In genomic region chr10:114691442-114691941, GRCh38 we compare ENCODE assay signal across 2 cellular contexts.
TF ChIP-seq lines count a peak whose summit lies in the region.

No MANE protein-coding gene starts in this region.

TF ChIP-seq in HepG2, 621 proteins besides CTCF, POLR2A, EP300 and RAD21 (continued from another document):
- TF ChIP-seq MAX (IDR thresholded peaks at IDR 0.05) (no peak), GPBP1L1 (CRISPR knock-in tag; IDR thresholded peaks at IDR 0.05) (no peak), MED1 (CRISPR knock-in tag; IDR thresholded peaks at IDR 0.05) (no peak), ZNF746 (CRISPR knock-in tag; IDR thresholded peaks at IDR 0.05) (no peak), ZFP36L2 (CRISPR knock-in tag; IDR thresholded peaks at IDR 0.05) (no peak), ZBTB40 (IDR thresholded peaks at IDR 0.05) (no peak), ZBTB40 (CRISPR knock-in tag; IDR thresholded peaks at IDR 0.05) (no peak), ZNF143 (CRISPR knock-in tag; IDR thresholded peaks at IDR 0.05) (no peak), ZNF691 (CRISPR knock-in tag; IDR thresholded peaks at IDR 0.05; ENCODE audit: borderline replicate concordance, low read depth) (no peak), ZNF616 (CRISPR knock-in tag; IDR thresholded peaks at IDR 0.05; ENCODE audit: low read depth) (no peak), ZNF710 (CRISPR knock-in tag; IDR thresholded peaks at IDR 0.05; ENCODE audit: borderline replicate concordance) (no peak)

TF ChIP-seq in GM12891, 5 proteins besides CTCF, POLR2A, EP300 and RAD21 (continued from another document):
- TF ChIP-seq TAF1 (IDR thresholded peaks at IDR 0.05; ENCODE audit: low read depth, low read length) = no peak
